ENCODE assay signal across 2 cellular contexts in the genomic region with DNA sequence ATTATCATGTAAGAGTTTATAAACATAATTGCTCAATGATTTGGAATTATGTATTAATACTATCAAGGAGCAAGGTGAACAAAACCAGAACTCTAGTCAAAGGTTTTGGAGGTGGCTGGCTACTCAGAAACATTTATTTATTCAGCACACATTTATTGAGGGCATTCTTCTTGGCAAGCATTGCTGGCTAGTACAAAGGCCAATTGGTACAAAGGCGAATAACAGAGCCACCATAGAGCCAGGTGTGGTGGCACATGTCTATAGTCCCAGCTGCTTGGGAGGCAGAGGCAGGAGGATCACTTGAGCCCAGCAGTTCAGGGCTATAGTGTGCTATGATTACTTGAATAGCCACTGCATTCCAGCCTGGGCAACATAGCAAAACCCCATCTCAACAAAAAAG.
A peak's percentile ranks its signal among the peaks of the same experiment; 100 is the strongest.
TF ChIP-seq lines count a peak whose summit lies in the region.

No MANE protein-coding gene starts in this region.

TF ChIP-seq in liver, 16 proteins besides CTCF, POLR2A, EP300 and RAD21 (continued from another document):
- TF ChIP-seq MAX (IDR thresholded peaks at IDR 0.05) (peak; percentile 21), EGR1 (IDR thresholded peaks at IDR 0.05; ENCODE audit: low read depth in 2 of 2) (no peak), NR2F2 (IDR thresholded peaks at IDR 0.05) (no peak), FOXA1 (IDR thresholded peaks at IDR 0.05) (no peak), SP1 (IDR thresholded peaks at IDR 0.05) (peak; percentile 13), GABPA (IDR thresholded peaks at IDR 0.05 in 1 of 2, conservative IDR thresholded peaks at IDR 0.05 in 1 of 2) (no peak), RXRA (IDR thresholded peaks at IDR 0.05) (peak in 1 of 2 donors; percentile 9), FOXA2 (IDR thresholded peaks at IDR 0.05) (no peak), HNF4A (conservative IDR thresholded peaks at IDR 0.05) (peak; percentile 64 to 74), REST (IDR thresholded peaks at IDR 0.05) (no peak), YY1 (IDR thresholded peaks at IDR 0.05) (peak; percentile 34), HNF4G (IDR thresholded peaks at IDR 0.05) (no peak), JUND (IDR thresholded peaks at IDR 0.05) (no peak), TAF1 (conservative IDR thresholded peaks at IDR 0.05) (no peak)
- TF ChIP-seq, protein P1, sequence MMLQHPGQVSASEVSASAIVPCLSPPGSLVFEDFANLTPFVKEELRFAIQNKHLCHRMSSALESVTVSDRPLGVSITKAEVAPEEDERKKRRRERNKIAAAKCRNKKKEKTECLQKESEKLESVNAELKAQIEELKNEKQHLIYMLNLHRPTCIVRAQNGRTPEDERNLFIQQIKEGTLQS (IDR thresholded peaks at IDR 0.05) = no peak

TF ChIP-seq in HepG2, 621 proteins besides CTCF, POLR2A, EP300 and RAD21 (continued from another document):
- TF ChIP-seq PRDM4 (CRISPR knock-in tag; IDR thresholded peaks at IDR 0.05; ENCODE audit: borderline replicate concordance) = no peak
- no peak for TF ChIP-seq ZFX (CRISPR knock-in tag; IDR thresholded peaks at IDR 0.05; ENCODE audit: low read depth)
- TF ChIP-seq ETV5 (CRISPR knock-in tag; IDR thresholded peaks at IDR 0.05; ENCODE audit: borderline replicate concordance) = no peak
- no peak for TF ChIP-seq HNF4G (IDR thresholded peaks at IDR 0.05; ENCODE audit: borderline replicate concordance, low read depth, low read length)
- TF ChIP-seq HNF4G (CRISPR knock-in tag; IDR thresholded peaks at IDR 0.05; ENCODE audit: borderline replicate concordance, low read depth) = no peak
- no peak for TF ChIP-seq MAZ (IDR thresholded peaks at IDR 0.05; ENCODE audit: borderline replicate concordance, low read depth, low read length)
- no peak for TF ChIP-seq MAZ (CRISPR knock-in tag; IDR thresholded peaks at IDR 0.05; ENCODE audit: low read depth)
